Comparison of ENCODE assay signal across 8 cellular contexts in the genomic region with DNA sequence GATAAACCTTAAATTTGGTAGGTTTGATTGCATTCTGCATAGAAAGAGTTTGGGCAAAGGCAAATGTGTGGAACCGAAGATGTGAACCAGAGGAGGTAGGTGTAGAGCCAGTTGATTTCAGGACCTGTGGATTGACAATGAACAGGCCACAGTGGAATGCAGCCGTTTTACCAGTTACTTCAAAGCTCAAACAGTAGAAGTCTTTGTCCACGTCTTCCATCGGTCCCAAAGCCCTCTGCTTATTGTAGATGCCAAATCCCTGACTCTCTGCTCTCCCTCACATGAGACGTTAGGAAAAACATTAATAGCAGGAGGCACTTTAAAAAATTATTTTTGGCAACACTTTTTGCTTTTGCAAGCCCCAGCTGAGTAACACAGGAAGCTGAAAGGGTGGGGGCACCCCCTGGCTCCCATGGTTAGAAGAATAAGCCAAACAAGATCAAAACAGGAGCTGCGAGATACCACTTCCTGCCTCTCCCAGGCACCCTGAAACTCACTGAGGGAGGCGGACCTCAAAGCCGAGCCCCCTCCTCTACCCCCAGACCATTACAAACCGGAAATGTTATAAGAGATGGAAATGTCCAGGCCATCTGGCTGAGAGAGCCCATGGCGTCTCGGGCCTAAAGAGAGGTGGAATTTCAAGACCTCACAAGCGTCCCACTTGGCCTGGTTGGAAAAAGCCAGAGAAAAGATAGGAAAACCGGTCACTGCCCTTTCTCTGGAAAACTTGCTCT. TPM values are rescaled to one million over a fixed set of nuclear protein-coding genes. Genes with fewer than 3 reads are reported as not detected.
DNase-seq lines count a peak whose midpoint lies in the region; ATAC-seq and TF ChIP-seq lines count a peak whose summit lies in the region.

No MANE protein-coding gene starts in this region.

- no peak overlapping the region for H3K4me3 Mint-ChIP-seq in immature natural killer cell

- DNase-seq in amniotic epithelial cell (ENCODE audit: low read depth), result peak; percentile 72
- peak; percentile 74 to 80 (median 75) for DNase-seq in immature natural killer cell
- DNase-seq in stimulated activated CD4-positive, alpha-beta T cell treated with anti-CD3 and anti-CD28 coated beads, Interleukin-2, amount 100 ng/mL, for 24 hours, result peak; percentile 77 to 81
- DNase-seq in NCI-H1694 (lab: John Stamatoyannopoulos, UW), result no peak
- no peak for DNase-seq in NCI-H2107 treated with DMSO at 0.1 percent for 48 hours (lab: John Stamatoyannopoulos, UW; ENCODE audit: unreplicated experiment)

- no peaks in the 10 kb centered on the region for H3K9me3 Mint-ChIP-seq in immature natural killer cell

- ATAC-seq in GM18858 (IDR thresholded peaks at IDR 0.05; ENCODE audit: unreplicated experiment), result peak; percentile 65
- ATAC-seq in HG03045 (IDR thresholded peaks at IDR 0.05; ENCODE audit: unreplicated experiment), result peak; percentile 64
- ATAC-seq in SK-N-SH treated with all-trans-retinoic acid at 6 μM for 48 hours, result peak; percentile 94

- peaks cover 14 to 42% (median 30%) of the 10 kb centered on the region in 3 donors for H3K36me3 Mint-ChIP-seq in immature natural killer cell

- no peak overlapping the region for H3K27ac Mint-ChIP-seq in immature natural killer cell

- H3K27me3 Mint-ChIP-seq in immature natural killer cell (ENCODE audit: low read depth in 3 of 3), result peaks cover 0 to 8% (median 6%) of the 10 kb centered on the region in 3 donors

- H3K4me1 Mint-ChIP-seq in immature natural killer cell, result peaks cover 1 to 42% of the 10 kb centered on the region in 2 donors

TF ChIP-seq in SK-N-SH treated with all-trans-retinoic acid at 6 μM for 48 hours, 23 proteins besides CTCF, POLR2A, EP300 and RAD21:
- TF ChIP-seq GLIS3 (CRISPR knock-in tag; IDR thresholded peaks at IDR 0.05) (no peak), ZC3H10 (CRISPR knock-in tag; IDR thresholded peaks at IDR 0.05) (peak; percentile 51; the same call in 1 of the 2 replicates), PPARA (CRISPR knock-in tag; IDR thresholded peaks at IDR 0.05; ENCODE audit: borderline replicate concordance) (no peak), BACH2 (CRISPR knock-in tag; IDR thresholded peaks at IDR 0.05; ENCODE audit: borderline replicate concordance) (no peak), ZNF8 (CRISPR knock-in tag; IDR thresholded peaks at IDR 0.05) (no peak), TOX (CRISPR knock-in tag; IDR thresholded peaks at IDR 0.05; ENCODE audit: borderline replicate concordance) (peak; percentile 94), RARB (CRISPR knock-in tag; IDR thresholded peaks at IDR 0.05) (no peak; the same call in 1 of the 2 replicates), ARNTL (CRISPR knock-in tag; IDR thresholded peaks at IDR 0.05; ENCODE audit: borderline replicate concordance, low read depth) (no peak)
- TF ChIP-seq, protein P1, sequence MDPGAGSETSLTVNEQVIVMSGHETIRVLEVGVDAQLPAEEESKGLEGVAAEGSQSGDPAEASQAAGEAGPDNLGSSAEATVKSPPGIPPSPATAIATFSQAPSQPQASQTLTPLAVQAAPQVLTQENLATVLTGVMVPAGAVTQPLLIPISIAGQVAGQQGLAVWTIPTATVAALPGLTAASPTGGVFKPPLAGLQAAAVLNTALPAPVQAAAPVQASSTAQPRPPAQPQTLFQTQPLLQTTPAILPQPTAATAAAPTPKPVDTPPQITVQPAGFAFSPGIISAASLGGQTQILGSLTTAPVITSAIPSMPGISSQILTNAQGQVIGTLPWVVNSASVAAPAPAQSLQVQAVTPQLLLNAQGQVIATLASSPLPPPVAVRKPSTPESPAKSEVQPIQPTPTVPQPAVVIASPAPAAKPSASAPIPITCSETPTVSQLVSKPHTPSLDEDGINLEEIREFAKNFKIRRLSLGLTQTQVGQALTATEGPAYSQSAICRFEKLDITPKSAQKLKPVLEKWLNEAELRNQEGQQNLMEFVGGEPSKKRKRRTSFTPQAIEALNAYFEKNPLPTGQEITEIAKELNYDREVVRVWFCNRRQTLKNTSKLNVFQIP (CRISPR knock-in tag; IDR thresholded peaks at IDR 0.05; ENCODE audit: borderline replicate concordance, low read depth), result no peak; the same call in 1 of the 2 replicates
- TF ChIP-seq, protein P2, sequence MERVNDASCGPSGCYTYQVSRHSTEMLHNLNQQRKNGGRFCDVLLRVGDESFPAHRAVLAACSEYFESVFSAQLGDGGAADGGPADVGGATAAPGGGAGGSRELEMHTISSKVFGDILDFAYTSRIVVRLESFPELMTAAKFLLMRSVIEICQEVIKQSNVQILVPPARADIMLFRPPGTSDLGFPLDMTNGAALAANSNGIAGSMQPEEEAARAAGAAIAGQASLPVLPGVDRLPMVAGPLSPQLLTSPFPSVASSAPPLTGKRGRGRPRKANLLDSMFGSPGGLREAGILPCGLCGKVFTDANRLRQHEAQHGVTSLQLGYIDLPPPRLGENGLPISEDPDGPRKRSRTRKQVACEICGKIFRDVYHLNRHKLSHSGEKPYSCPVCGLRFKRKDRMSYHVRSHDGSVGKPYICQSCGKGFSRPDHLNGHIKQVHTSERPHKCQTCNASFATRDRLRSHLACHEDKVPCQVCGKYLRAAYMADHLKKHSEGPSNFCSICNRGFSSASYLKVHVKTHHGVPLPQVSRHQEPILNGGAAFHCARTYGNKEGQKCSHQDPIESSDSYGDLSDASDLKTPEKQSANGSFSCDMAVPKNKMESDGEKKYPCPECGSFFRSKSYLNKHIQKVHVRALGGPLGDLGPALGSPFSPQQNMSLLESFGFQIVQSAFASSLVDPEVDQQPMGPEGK (CRISPR knock-in tag; IDR thresholded peaks at IDR 0.05; ENCODE audit: borderline replicate concordance), result peak; percentile 85
TF ChIP-seq in SK-N-SH treated with all-trans-retinoic acid at 6 μM for 48 hours: peak in this region for 3.

RNA-seq across cellular contexts. Expression of a gene that starts 13.5 kb away (rescaled TPM):
- 100 to 1,000 TPM; 232 to 341 (median 287) TPM for polyA plus RNA-seq in immature natural killer cell

RNA-seq across cellular contexts. Expression of a gene that starts 15.0 kb away (rescaled TPM):
- polyA plus RNA-seq in immature natural killer cell, result under 1 TPM in 2 of 3 donors, not detected in 1; 0.18 to 0.84 TPM

RNA-seq across cellular contexts. Expression of a gene that starts 36.6 kb away (rescaled TPM):
- polyA plus RNA-seq in immature natural killer cell, result 1 to 10 TPM in 2 of 3 donors, not detected in 1; 5.2 TPM

RNA-seq across cellular contexts. Expression of a gene that starts 58.4 kb away (rescaled TPM):
- polyA plus RNA-seq in immature natural killer cell, result 1 to 10 TPM; 2.6 to 3.7 (median 3.2) TPM

Comparison
In these comparisons a context has a peak if more than half of its experiments do, and no peak if none do; other contexts are left out.
1. DNase-seq: peak in amniotic epithelial cell (single experiment), immature natural killer cell (3 of 3) and stimulated activated CD4-positive, alpha-beta T cell treated with anti-CD3 and anti-CD28 coated beads, Interleukin-2, amount 100 ng/mL, for 24 hours (2 of 2); none in NCI-H1694 (single experiment) and NCI-H2107 treated with DMSO at 0.1 percent for 48 hours (single experiment).
2. Peak in every context shown above with its lines, with median percentiles within 50 percentile points of each other: ATAC-seq.